Comparison of ENCODE assay signal across 8 cellular contexts in genomic region chr5:36870399-36871040, GRCh38. TPM values are rescaled to one million over a fixed set of nuclear protein-coding genes. Genes with fewer than 3 reads are reported as not detected.
A peak's percentile ranks its signal among the peaks of the same experiment; 100 is the strongest.
DNase-seq lines count a peak whose midpoint lies in the region; ATAC-seq, FAIRE-seq and TF ChIP-seq lines count a peak whose summit lies in the region.

No MANE protein-coding gene starts in this region.

- no peak overlapping the region for H3K27ac ChIP-seq in HCT116 (ENCODE audit: low read depth, low read length)
- no peak overlapping the region for H3K27ac ChIP-seq in OCI-LY1 (ENCODE audit: low read depth, low read length, poor library complexity, severe bottlenecking)
- no peak overlapping the region for H3K27ac ChIP-seq in HepG2 (ENCODE audit: extremely low read length, insufficient read depth, low read length)
- H3K27ac ChIP-seq in vagina: no peak overlapping the region

- TF ChIP-seq RAD21 in HCT116 (IDR thresholded peaks at IDR 0.05; ENCODE audit: low read depth) (peak; percentile 71), HepG2 (CRISPR knock-in tag; IDR thresholded peaks at IDR 0.05) (0 out of 2 replicates have a peak, but pooled peaks have one; percentile 15)

- DNase-seq in activated T-cell treated with anti-CD3 and anti-CD28 coated beads, Interleukin-2, amount 50 U/mL, for 72 hours: peak in 1 of 2 donors; percentile 15
- no peak for DNase-seq in activated T-cell treated with anti-CD3 and anti-CD28 coated beads, Interleukin-2, amount 50 U/mL, for 1 hour
- DNase-seq in HCT116 (ENCODE audit: low read depth, low spot score) (peak; percentile 68), LHCN-M2 (ENCODE audit: low read depth) (peak; percentile 68), HepG2 (ENCODE audit: low spot score) (peak; percentile 72), vagina (ENCODE audit: extremely low spot score in 2 of 2) (no peak)
- DNase-seq in central memory CD4-positive, alpha-beta T cell: peak; percentile 69

- peak overlapping the region; percentile 76 for H3K27ac Mint-ChIP-seq in activated T-cell treated with anti-CD3 and anti-CD28 coated beads, Interleukin-2, amount 50 U/mL, for 72 hours

- H3K9me3 ChIP-seq in HCT116 (ENCODE audit: control insufficient read depth in 1 of 2, insufficient read depth in 1 of 2, low read depth in 1 of 2, low read length in 2 of 2) (no peaks in the 10 kb centered on the region), OCI-LY1 (ENCODE audit: low read length) (no peaks in the 10 kb centered on the region), HepG2 (ENCODE audit: low read length) (no peaks in the 10 kb centered on the region), vagina (no peaks in the 10 kb centered on the region)

- TF ChIP-seq CTCF in HCT116 (IDR thresholded peaks at IDR 0.05 in 2 of 3, conservative IDR thresholded peaks at IDR 0.05 in 1 of 3; ENCODE audit: borderline replicate concordance in 1 of 3, insufficient read depth in 1 of 3, low read depth in 2 of 3, low read length in 2 of 3) (peak; percentile 47 to 82 (median 75); a peak in 4 of 6 replicates), OCI-LY1 (IDR thresholded peaks at IDR 0.05; ENCODE audit: low read length) (peak; percentile 76), HepG2 (CRISPR knock-in tag; IDR thresholded peaks at IDR 0.05) (peak; percentile 68), vagina (IDR thresholded peaks at IDR 0.05) (peak; percentile 41 to 50 (median 49))

- H3K79me2 ChIP-seq in HCT116 (ENCODE audit: insufficient read depth, low read length) (peaks cover 40% of the 10 kb centered on the region), OCI-LY1 (ENCODE audit: insufficient read depth, low read length) (peaks cover 41% of the 10 kb centered on the region), HepG2 (ENCODE audit: insufficient read depth, low read length) (peaks cover 35% of the 10 kb centered on the region)

- no peaks in the 10 kb centered on the region for H3F3A ChIP-seq in OCI-LY1 (ENCODE audit: insufficient read depth, low read length)

- peaks cover 4 to 12% of the 10 kb centered on the region in 2 experiments; a peak in 2 of 4 replicates for H3K4me1 ChIP-seq in HCT116 (ENCODE audit: control insufficient read depth in 1 of 2, insufficient read depth in 2 of 2, low read length in 2 of 2)
- peaks cover 46% of the 10 kb centered on the region for H3K4me1 ChIP-seq in OCI-LY1 (ENCODE audit: insufficient read depth, low read length, severe bottlenecking)
- peaks cover 26% of the 10 kb centered on the region for H3K4me1 ChIP-seq in HepG2 (ENCODE audit: insufficient read depth, low read length)
- H3K4me1 ChIP-seq in vagina: peaks cover 33% of the 10 kb centered on the region

- H2AFZ ChIP-seq in HCT116 (ENCODE audit: low read depth, low read length, poor library complexity, severe bottlenecking) (no peak overlapping the region), OCI-LY1 (ENCODE audit: low read length) (no peak overlapping the region), HepG2 (ENCODE audit: low read length) (no peak overlapping the region)

- H3K9ac ChIP-seq in HCT116 (ENCODE audit: low read length) (no peak overlapping the region), OCI-LY1 (ENCODE audit: low read length) (no peak overlapping the region), HepG2 (ENCODE audit: insufficient read depth, low read depth, low read length) (no peak overlapping the region)

- H3K9me3 Mint-ChIP-seq in activated T-cell treated with anti-CD3 and anti-CD28 coated beads, Interleukin-2, amount 50 U/mL, for 72 hours: no peaks in the 10 kb centered on the region

- H3K36me3 ChIP-seq in HCT116 (ENCODE audit: control insufficient read depth in 1 of 2, insufficient read depth in 2 of 2, low read length in 2 of 2) (no peaks in the 10 kb centered on the region), OCI-LY1 (ENCODE audit: insufficient read depth, low read length) (no peaks in the 10 kb centered on the region), HepG2 (replicated peaks in 1 of 2; ENCODE audit: control insufficient read depth in 1 of 2, insufficient read depth in 2 of 2, low read length in 2 of 2) (no peaks in the 10 kb centered on the region), vagina (no peaks in the 10 kb centered on the region)

- RAD21 ChIA-PET in HCT116 (lab: Charles Lee; ENCODE audit: low non-redundant PET in 1 of 2, low total read pairs in 2 of 2, uncharacterized antibody in 2 of 2, unreplicated experiment in 2 of 2): no interaction called here

- H3K4me3 Mint-ChIP-seq in activated T-cell treated with anti-CD3 and anti-CD28 coated beads, Interleukin-2, amount 50 U/mL, for 72 hours: peak overlapping the region; percentile 40 to 57

- H3K9me2 ChIP-seq in HCT116 (ENCODE audit: insufficient read depth) (no peaks in the 10 kb centered on the region), OCI-LY1 (ENCODE audit: low read depth, low read length) (no peaks in the 10 kb centered on the region)

- TF ChIP-seq EP300 in HepG2 (IDR thresholded peaks at IDR 0.05; ENCODE audit: low read depth in 2 of 2, low read length in 2 of 2) (no peak), HepG2 (CRISPR knock-in tag; IDR thresholded peaks at IDR 0.05; ENCODE audit: borderline replicate concordance) (no peak)

- CTCF ChIA-PET in HCT116 (lab: Charles Lee) (interaction anchor here (0.6 to 3.2 kb wide), 15 partner anchors 11 to 455 kb away, joined by 3 to 23 read pairs (median 4); no protein-coding TSS in a partner anchor), HepG2 (lab: Yijun Ruan, JAX; ENCODE audit: low intra/inter-chr PET ratio, low total read pairs) (interaction anchor here (0.7 to 1.2 kb wide), 2 partner anchors 126 to 141 kb away, joined by 3 to 6 read pairs; no protein-coding TSS in a partner anchor)

- ATAC-seq in activated T-cell treated with anti-CD3 and anti-CD28 coated beads, Interleukin-2, amount 50 U/mL, for 72 hours (replicated peaks in 1 of 2): peak; percentile 87 to 90
- ATAC-seq in HCT116: peak; percentile 87
- peak; percentile 85 for ATAC-seq in HepG2

- BruUV-seq in HCT116 (replicated peaks; lab: Mats Ljungman, UMichigan) (no TSS peak), HepG2 (replicated peaks; lab: Mats Ljungman, UMichigan) (no TSS peak)

- no peak overlapping the region for H3K4me3 ChIP-seq in HCT116 (replicated peaks in 1 of 2; ENCODE audit: low read depth in 1 of 2, low read length in 2 of 2)
- H3K4me3 ChIP-seq in OCI-LY1 (ENCODE audit: low read depth, low read length, poor library complexity, severe bottlenecking): no peak overlapping the region
- H3K4me3 ChIP-seq in HepG2 (replicated peaks in 1 of 3; ENCODE audit: insufficient read depth in 1 of 3, low read depth in 2 of 3, low read length in 3 of 3): no peak overlapping the region
- no peak overlapping the region for H3K4me3 ChIP-seq in vagina

- in situ Hi-C loops in HepG2 (cut with HindIII; ENCODE audit: extremely low pct_ligation_motif_present, low pct_unique_long_range_greater_than_20kb): loop anchor here (5.0 kb wide), 1 partner anchor 133 kb away; no protein-coding TSS in a partner anchor

- H3K36me3 Mint-ChIP-seq in activated T-cell treated with anti-CD3 and anti-CD28 coated beads, Interleukin-2, amount 50 U/mL, for 72 hours (ENCODE audit: insufficient read depth in 2 of 2): peaks cover 5 to 6% of the 10 kb centered on the region in 2 donors

- H3K4me1 Mint-ChIP-seq in activated T-cell treated with anti-CD3 and anti-CD28 coated beads, Interleukin-2, amount 50 U/mL, for 72 hours (ENCODE audit: low read depth): peaks cover 48% of the 10 kb centered on the region

- H3K27me3 Mint-ChIP-seq in activated T-cell treated with anti-CD3 and anti-CD28 coated beads, Interleukin-2, amount 50 U/mL, for 72 hours (ENCODE audit: low read depth): no peaks in the 10 kb centered on the region

- H3K27me3 ChIP-seq in HCT116 (ENCODE audit: insufficient read depth, low read length) (no peaks in the 10 kb centered on the region), OCI-LY1 (ENCODE audit: insufficient read depth, low read length) (no peaks in the 10 kb centered on the region), HepG2 (ENCODE audit: control insufficient read depth in 1 of 2, insufficient read depth in 2 of 2, low read length in 2 of 2) (no peaks in the 10 kb centered on the region; a peak in 1 of 5 replicates), vagina (no peaks in the 10 kb centered on the region)

- POLR2A ChIA-PET in HCT116 (lab: Charles Lee) (no interaction called here), HepG2 (lab: Yijun Ruan, JAX) (no interaction called here)

- H3K4me2 ChIP-seq in HCT116 (ENCODE audit: low read length) (peak overlapping the region; percentile 17; the same call in 1 of the 2 replicates), OCI-LY1 (ENCODE audit: low read length) (no peak overlapping the region), HepG2 (ENCODE audit: low read depth, low read length) (no peak overlapping the region)

- FAIRE-seq in HepG2 (lab: Jason Lieb, UNC): no peak

- WGBS in HepG2 (ENCODE audit: low lambda C conversion rate): 54% methylated on average over 2 of the region's 2 CpGs

- peaks cover 6% of the 10 kb centered on the region; the same call in 1 of the 2 replicates for H4K20me1 ChIP-seq in HCT116 (ENCODE audit: insufficient read depth)
- no peaks in the 10 kb centered on the region for H4K20me1 ChIP-seq in OCI-LY1 (ENCODE audit: insufficient read depth, low read length)
- peaks cover 11% of the 10 kb centered on the region for H4K20me1 ChIP-seq in HepG2 (ENCODE audit: insufficient read depth, low read length)

- intact Hi-C loops in HCT116 (cut with micrococcal nuclease): loop anchor here (1.0 to 10.0 kb wide), 2 partner anchors 131 to 134 kb away; no protein-coding TSS in a partner anchor
- intact Hi-C loops in HepG2 (cut with micrococcal nuclease; ENCODE audit: unreplicated experiment): loop anchor here (1.0 to 10.0 kb wide), 3 partner anchors 126 to 716 kb away; partner anchors contain the start of genes LMBRD2 and SKP2
- intact Hi-C loops in vagina (cut with DNase I): no loop called here

- TF ChIP-seq POLR2A in HCT116 (IDR thresholded peaks at IDR 0.05; ENCODE audit: borderline replicate concordance, extremely low read depth, insufficient read depth, insufficient read length) (no peak), HepG2 (IDR thresholded peaks at IDR 0.05; ENCODE audit: insufficient read depth in 1 of 2, low read depth in 2 of 2, low read length in 2 of 2) (no peak), vagina (IDR thresholded peaks at IDR 0.05) (no peak)

RNA-seq across cellular contexts. Expression of gene NIPBL, which starts 6.0 kb away (rescaled TPM):
- 10 to 100 TPM; 56.3 to 60.9 TPM for total RNA-seq in activated T-cell treated with anti-CD3 and anti-CD28 coated beads, Interleukin-2, amount 50 U/mL, for 72 hours
- total RNA-seq in HCT116 (2021; ENCODE audit: unreplicated experiment): 45.1 TPM
- 14.4 and 16.5 TPM in 2 replicates for polyA plus RNA-seq in HCT116 (2012)
- total RNA-seq in LHCN-M2 (2014; rRNA removed): 14.7 and 15.3 TPM in 2 replicates
- polyA plus RNA-seq in LHCN-M2 (2012): 5.1 TPM
- 12.3 and 30.5 TPM in 2 replicates for total RNA-seq in HepG2 (2016; rRNA removed; fragmentation: Illumina TruSeq; extraction: Trizol)
- total RNA-seq in HepG2 (2016; cell fraction: cytosol; rRNA removed; fragmentation: Illumina TruSeq; extraction: Trizol; ENCODE audit: low read depth): 24.0 and 27.8 TPM in 2 replicates
- 9.1 and 33.0 TPM in 2 replicates for total RNA-seq in HepG2 (2016; cell fraction: insoluble cytoplasmic fraction; rRNA removed; fragmentation: Illumina TruSeq; extraction: Trizol)
- 26.1 and 28.9 TPM in 2 replicates for total RNA-seq in HepG2 (2016; cell fraction: membrane; rRNA removed; fragmentation: Illumina TruSeq; extraction: Trizol)
- total RNA-seq in HepG2 (2016; cell fraction: nucleus; rRNA removed; fragmentation: Illumina TruSeq; extraction: Trizol): 33.1 and 36.7 TPM in 2 replicates
- polyA plus RNA-seq in HepG2 (2011; rRNA removed): 24.1 and 32.3 TPM in 2 replicates
- polyA plus RNA-seq in HepG2 (2011; cell fraction: cytosol; rRNA removed): 12.5 and 17.2 TPM in 2 replicates
- polyA plus RNA-seq in HepG2 (2011; cell fraction: nucleus; rRNA removed): 26.2 and 31.4 TPM in 2 replicates
- polyA plus RNA-seq in HepG2 (2012): 14.9 and 21.2 TPM in 2 replicates
- 0.62 and 0.76 TPM in 2 replicates for polyA plus RNA-seq in HepG2 (2016; cell fraction: cytosol; fragmentation: Illumina TruSeq; extraction: Trizol; ENCODE audit: low read depth)
- 34.6 and 35.0 TPM in 2 replicates for polyA plus RNA-seq in HepG2 (2016; cell fraction: insoluble cytoplasmic fraction; fragmentation: Illumina TruSeq; extraction: Trizol; ENCODE audit: low read depth)
- polyA plus RNA-seq in HepG2 (2016; cell fraction: membrane; fragmentation: Illumina TruSeq; extraction: Trizol; ENCODE audit: low read depth): 1.9 and 2.1 TPM in 2 replicates
- polyA plus RNA-seq in HepG2 (2016; cell fraction: nucleus; fragmentation: Illumina TruSeq; extraction: Trizol; ENCODE audit: insufficient read depth, low read depth): 28.9 and 29.4 TPM in 2 replicates
- 84.7 and 239 TPM in 2 replicates for polyA minus RNA-seq in HepG2 (2011; rRNA and poly(A)+ RNA removed; ENCODE audit: low replicate concordance)
- polyA minus RNA-seq in HepG2 (2011; cell fraction: cytosol; rRNA and poly(A)+ RNA removed): 35.3 and 42.1 TPM in 2 replicates
- 159 and 172 TPM in 2 replicates for polyA minus RNA-seq in HepG2 (2011; cell fraction: nucleus; rRNA and poly(A)+ RNA removed)
- 67.8 TPM for total RNA-seq in vagina

Comparison
In these comparisons a context has a peak if more than half of its experiments do, and no peak if none do; other contexts are left out.
1. DNase-seq: peak in HCT116 (single experiment), LHCN-M2 (single experiment), central memory CD4-positive, alpha-beta T cell (single experiment) and HepG2 (single experiment); none in activated T-cell treated with anti-CD3 and anti-CD28 coated beads, Interleukin-2, amount 50 U/mL, for 1 hour (single experiment) and vagina (0 of 2).
2. Peak in every context shown above with its lines, with median percentiles within 50 percentile points of each other: ATAC-seq and CTCF ChIP-seq.